Comparison of ENCODE assay signal across 7 cellular contexts in genomic region chr12:8229486-8229885, GRCh38. TPM values are rescaled to one million over a fixed set of nuclear protein-coding genes. Genes with fewer than 3 reads are reported as not detected.
"Had no signal": no experiment of that assay in that cellular context is flagged by ENCODE, and none has a peak within 500 bp of the region (broad histone marks: within the 10 kb centered on the region; RNA-seq: fewer than 3 reads in every experiment).

No MANE protein-coding gene starts in this region.

RNA-seq across cellular contexts. Expression of gene FAM90A1, which starts 2.1 kb away (rescaled TPM):
- total RNA-seq: liver; mammary epithelial cell; naive thymus-derived CD8-positive, alpha-beta T cell; neural crest cell; osteoblast; smooth muscle cell; temporal lobe had no signal
- polyA plus RNA-seq: liver, mammary epithelial cell, smooth muscle cell had no signal
